Comparison of ENCODE assay signal across 10 cellular contexts in genomic region chr18:26443853-26444252, GRCh38.
"Had no signal": no experiment of that assay in that cellular context is flagged by ENCODE, and none has a peak within 500 bp of the region (broad histone marks: within the 10 kb centered on the region; RNA-seq: fewer than 3 reads in every experiment).

No MANE protein-coding gene starts in this region.

- H3K27ac Mint-ChIP-seq: GM23338, H9, HFFc6 had no signal

- H3K9me3 Mint-ChIP-seq: HFFc6 had no signal

- H3K27ac ChIP-seq: HL-60 had no signal

- H3K4me3 Mint-ChIP-seq: GM23338, H9, HFFc6 had no signal

- ATAC-seq: GM23338, K562 had no signal

- H2AFZ ChIP-seq: GM23338 had no signal

- H3K4me3 ChIP-seq: GM23338, K562 had no signal

- DNase-seq: H9, HCEC 1CT, HFFc6, IMR-90, KG1 had no signal

- FAIRE-seq: H1, H54, K562 had no signal

- H3K4me2 ChIP-seq: GM23338 had no signal
